ENCODE assay signal across 13 cellular contexts in genomic region chr6:190596-191395, GRCh38.
DNase-seq lines count a peak whose midpoint lies in the region; TF ChIP-seq lines count a peak whose summit lies in the region.
"Had no signal": no experiment of that assay in that cellular context is flagged by ENCODE, and none has a peak within 500 bp of the region (broad histone marks: within the 10 kb centered on the region; RNA-seq: fewer than 3 reads in every experiment).

No MANE protein-coding gene starts in this region.

- TF ChIP-seq CTCF in KMS-11 (conservative IDR thresholded peaks at IDR 0.05; ENCODE audit: low read depth, low read length), result peak; percentile 45; the same call in 1 of the 2 replicates
- TF ChIP-seq CTCF in retinal pigment epithelial cell (conservative IDR thresholded peaks at IDR 0.05; ENCODE audit: low read depth, low read length), result peak; percentile 25
- no peak for TF ChIP-seq CTCF in sigmoid colon (IDR thresholded peaks at IDR 0.05)

- H3K4me1 Mint-ChIP-seq in activated CD4-positive, alpha-beta T cell treated with anti-CD3 and anti-CD28 coated beads, Interleukin-2, amount 10 ng/mL, durations not matched to agents 24 days and 14 days, result peaks cover 60% of the 10 kb centered on the region
- H3K4me1 Mint-ChIP-seq in activated naive CD8-positive, alpha-beta T cell (ENCODE audit: low read depth), result peaks cover 66% of the 10 kb centered on the region

- H3K9me3 Mint-ChIP-seq in activated CD4-positive, alpha-beta T cell treated with anti-CD3 and anti-CD28 coated beads, Interleukin-2, amount 10 ng/mL, durations not matched to agents 24 days and 14 days, result no peaks in the 10 kb centered on the region
- no peaks in the 10 kb centered on the region for H3K9me3 Mint-ChIP-seq in activated naive CD8-positive, alpha-beta T cell (ENCODE audit: low read depth)

- no peak for TF ChIP-seq EP300 in sigmoid colon (IDR thresholded peaks at IDR 0.05)

- H2AFZ ChIP-seq in KMS-11 (ENCODE audit: low read depth), result no peak overlapping the region
- H2AFZ ChIP-seq: parathyroid adenoma had no signal

- H3K27ac ChIP-seq in KMS-11 (no peak overlapping the region), SJCRH30 (no peak overlapping the region), sigmoid colon (no peak overlapping the region)
- H3K27ac ChIP-seq: adrenal gland, parathyroid adenoma had no signal

- no peaks in the 10 kb centered on the region for H3K36me3 Mint-ChIP-seq in activated CD4-positive, alpha-beta T cell treated with anti-CD3 and anti-CD28 coated beads, Interleukin-2, amount 10 ng/mL, durations not matched to agents 24 days and 14 days (ENCODE audit: low read depth)
- no peaks in the 10 kb centered on the region for H3K36me3 Mint-ChIP-seq in activated naive CD8-positive, alpha-beta T cell

- WGBS in sigmoid colon, 2 donors, result 88 to 92% methylated on average over 11 of the region's 11 CpGs

- H3K27me3 Mint-ChIP-seq in activated CD4-positive, alpha-beta T cell treated with anti-CD3 and anti-CD28 coated beads, Interleukin-2, amount 10 ng/mL, durations not matched to agents 24 days and 14 days, result no peaks in the 10 kb centered on the region
- no peaks in the 10 kb centered on the region for H3K27me3 Mint-ChIP-seq in activated naive CD8-positive, alpha-beta T cell

- peaks cover 57% of the 10 kb centered on the region for H3K4me1 ChIP-seq in KMS-11 (ENCODE audit: low read depth, poor library complexity, severe bottlenecking)
- H3K4me1 ChIP-seq in SJCRH30, result no peaks in the 10 kb centered on the region
- H3K4me1 ChIP-seq in sigmoid colon, result peaks cover 0 to 28% (median 19%) of the 10 kb centered on the region in 4 donors
- H3K4me1 ChIP-seq: BE2C, parathyroid adenoma had no signal

- no peaks in the 10 kb centered on the region for H3K36me3 ChIP-seq in KMS-11 (ENCODE audit: insufficient read depth)
- H3K36me3 ChIP-seq in SJCRH30, result no peaks in the 10 kb centered on the region
- no peaks in the 10 kb centered on the region for H3K36me3 ChIP-seq in sigmoid colon
- H3K36me3 ChIP-seq: adrenal gland, BE2C had no signal

- TF ChIP-seq POLR2A in sigmoid colon (IDR thresholded peaks at IDR 0.05), result no peak

- H4K20me1 ChIP-seq in KMS-11 (ENCODE audit: insufficient read depth), result no peaks in the 10 kb centered on the region

- H3K4me3 ChIP-seq in KMS-11 (IDR thresholded peaks at IDR 0.05; ENCODE audit: insufficient read depth, low read depth, low read length) (no peak overlapping the region), retinal pigment epithelial cell (ENCODE audit: low read length) (no peak overlapping the region), SJCRH30 (no peak overlapping the region), sigmoid colon (no peak overlapping the region)
- H3K4me3 ChIP-seq: adrenal gland had no signal

- intact Hi-C loops in activated CD4-positive, alpha-beta T cell treated with anti-CD3 and anti-CD28 coated beads, Interleukin-2, amount 10 ng/mL, durations not matched to agents 24 days and 14 days (cut with micrococcal nuclease), result no loop called here
- intact Hi-C loops in sigmoid colon (cut with DNase I), result no loop called here

- H3K9me3 ChIP-seq in SJCRH30 (replicated peaks) (no peaks in the 10 kb centered on the region), sigmoid colon (no peaks in the 10 kb centered on the region)
- H3K9me3 ChIP-seq: adrenal gland, BE2C had no signal

- H3K4me2 ChIP-seq in KMS-11, result no peak overlapping the region; the same call in 1 of the 2 replicates

- H3K9ac ChIP-seq in KMS-11, result no peak overlapping the region
- H3K9ac ChIP-seq: parathyroid adenoma had no signal

- DNase-seq in activated CD4-positive, alpha-beta T cell treated with anti-CD3 and anti-CD28 coated beads, Interleukin-2, amount 10 ng/mL, durations not matched to agents 24 days and 14 days, result no peak
- no peak for DNase-seq in activated CD4-positive, alpha-beta T cell treated with anti-CD3 and anti-CD28 coated beads, Interleukin-2, amount 50 U/mL, for 48 hours
- DNase-seq in retinal pigment epithelial cell (ENCODE audit: low read depth), result no peak
- no peak for DNase-seq in SJCRH30
- DNase-seq in sigmoid colon, result no peak
- no peak for DNase-seq in activated gamma-delta T cell treated with Interleukin-2 at 50 U/mL for 16 hours
- DNase-seq: adrenal gland, BE2C, GOT3, kidney glomerular epithelial cell had no signal

- H3K27me3 ChIP-seq in KMS-11 (ENCODE audit: insufficient read depth, low read depth), result no peaks in the 10 kb centered on the region
- no peaks in the 10 kb centered on the region for H3K27me3 ChIP-seq in SJCRH30
- H3K27me3 ChIP-seq in sigmoid colon, result no peaks in the 10 kb centered on the region
- H3K27me3 ChIP-seq: adrenal gland, BE2C had no signal

- no peaks in the 10 kb centered on the region for H3K79me2 ChIP-seq in KMS-11 (ENCODE audit: insufficient read depth, low read depth)
- H3K79me2 ChIP-seq: parathyroid adenoma had no signal

- H3K27ac Mint-ChIP-seq in activated CD4-positive, alpha-beta T cell treated with anti-CD3 and anti-CD28 coated beads, Interleukin-2, amount 10 ng/mL, durations not matched to agents 24 days and 14 days, result peak overlapping the region; percentile 62
- H3K27ac Mint-ChIP-seq in activated naive CD8-positive, alpha-beta T cell, result peak overlapping the region; percentile 84

- H3K4me3 Mint-ChIP-seq in activated CD4-positive, alpha-beta T cell treated with anti-CD3 and anti-CD28 coated beads, Interleukin-2, amount 10 ng/mL, durations not matched to agents 24 days and 14 days, result peak overlapping the region; percentile 27
- H3K4me3 Mint-ChIP-seq in activated naive CD8-positive, alpha-beta T cell, result no peak overlapping the region

Comparison
In these comparisons a context has a peak if more than half of its experiments do, and no peak if none do; other contexts are left out.
1. CTCF ChIP-seq: peak in KMS-11 (single experiment) and retinal pigment epithelial cell (single experiment); none in sigmoid colon (0 of 4).